25 cellular contexts compared by ENCODE assay signal in genomic region chrX:87374324-87374723, GRCh38.
"Had no signal": no experiment of that assay in that cellular context is flagged by ENCODE, and none has a peak within 500 bp of the region (broad histone marks: within the 10 kb centered on the region; RNA-seq: fewer than 3 reads in every experiment).

No MANE protein-coding gene starts in this region.

- ATAC-seq: effector memory CD8-positive, alpha-beta T cell; esophagus mucosa; foreskin keratinocyte; gastrocnemius medialis; gastroesophageal sphincter; heart left ventricle; heart right ventricle had no signal

- H3K4me1 ChIP-seq: colonic mucosa, esophagus muscularis mucosa, esophagus squamous epithelium, foreskin keratinocyte, gastrocnemius medialis, gastroesophageal sphincter, heart left ventricle, heart right ventricle had no signal

- DNase-seq: colonic mucosa; cortex of kidney; dermis blood vessel endothelial cell; dorsolateral prefrontal cortex; effector CD4-positive, alpha-beta T cell; effector CD8-positive, alpha-beta T cell; effector memory CD4-positive, alpha-beta T cell; effector memory CD8-positive, alpha-beta T cell; endodermal cell; erythroblast; esophagus squamous epithelium; foreskin fibroblast; foreskin keratinocyte; foreskin melanocyte; gastrocnemius medialis; glutamatergic neuron; head of caudate nucleus; heart left ventricle; heart right ventricle had no signal

- H3K27me3 ChIP-seq: colonic mucosa, esophagus muscularis mucosa, esophagus squamous epithelium, foreskin keratinocyte, gastrocnemius medialis, gastroesophageal sphincter, heart left ventricle had no signal

- H3K9me3 ChIP-seq: colonic mucosa, esophagus muscularis mucosa, esophagus squamous epithelium, gastrocnemius medialis, gastroesophageal sphincter, heart left ventricle, heart right ventricle had no signal

- H3K36me3 ChIP-seq: colonic mucosa, esophagus muscularis mucosa, esophagus squamous epithelium, gastrocnemius medialis, gastroesophageal sphincter, heart left ventricle, heart right ventricle had no signal

- FAIRE-seq: endothelial cell of umbilical vein had no signal

- H3K27ac ChIP-seq: colonic mucosa, coronary artery, dorsolateral prefrontal cortex, epithelial cell of prostate, esophagus muscularis mucosa, esophagus squamous epithelium, foreskin keratinocyte, gastrocnemius medialis, gastroesophageal sphincter, heart left ventricle, heart right ventricle had no signal

- H3K4me3 ChIP-seq: colonic mucosa, coronary artery, dorsolateral prefrontal cortex, esophagus muscularis mucosa, esophagus squamous epithelium, gastrocnemius medialis, gastroesophageal sphincter, heart left ventricle, heart right ventricle had no signal
